8 cellular contexts compared by ENCODE assay signal in the genomic region with DNA sequence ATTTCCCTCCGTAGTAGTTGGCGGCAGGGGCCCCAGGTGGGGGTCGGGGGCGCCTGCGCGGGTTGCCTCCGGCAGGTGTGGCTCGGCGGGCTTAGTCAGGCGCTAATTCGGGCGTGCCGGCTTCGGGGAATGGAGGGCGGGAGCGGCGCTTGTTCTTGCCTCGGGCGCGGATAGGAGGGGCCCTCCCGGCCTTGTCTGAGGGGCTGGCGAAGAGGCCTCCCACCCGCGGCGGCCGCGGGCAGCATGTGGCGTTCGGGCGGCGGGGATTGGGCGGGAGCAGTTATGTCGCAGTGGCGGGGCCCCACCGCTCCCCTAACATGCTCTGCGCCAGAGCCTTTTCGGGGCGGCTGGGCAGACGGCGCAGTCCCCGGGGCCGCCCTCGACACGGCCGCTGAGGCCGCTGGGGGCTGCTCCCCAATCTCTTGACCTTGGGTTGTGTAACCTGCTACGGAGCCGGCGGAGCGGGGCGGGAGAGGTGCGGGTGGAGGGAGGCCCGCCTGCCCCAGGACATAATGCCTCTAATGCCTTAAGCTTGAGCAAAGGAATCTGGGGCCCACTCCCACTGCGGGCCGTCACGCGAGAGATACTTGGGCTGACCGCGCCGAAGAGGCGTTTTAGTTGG. TPM values are rescaled to one million over a fixed set of nuclear protein-coding genes. Genes with fewer than 3 reads are reported as not detected.
DNase-seq lines count a peak whose midpoint lies in the region; ATAC-seq and TF ChIP-seq lines count a peak whose summit lies in the region.

No MANE protein-coding gene starts in this region.

- intact Hi-C loops in head of caudate nucleus (cut with DNase I) (loop anchor here (5.0 to 10.0 kb wide), 3 partner anchors 79 to 343 kb away; a partner anchor contains a TSS), ovary (cut with DNase I) (loop anchor here in 3 of 4 donors (2.0 to 10.0 kb wide), 3 partner anchors 61 to 79 kb away; a partner anchor contains a TSS), tibial artery (cut with DNase I; ENCODE audit: low total_unique reads) (loop anchor here (1.0 to 10.0 kb wide), 5 partner anchors 60 to 1181 kb away; a partner anchor contains a TSS)

- TF ChIP-seq EP300 in ovary (IDR thresholded peaks at IDR 0.05) = no peak

- CTCF ChIA-PET in activated naive CD4-positive, alpha-beta T cell treated with anti-CD3 and anti-CD28 coated beads, Interleukin-2, amount 10 ng/mL, durations not matched to agents 7 days and 5 days (lab: Charles Lee) = interaction anchor here (0.8 to 5.0 kb wide), 4 partner anchors 25 to 193 kb away, joined by 3 to 40 read pairs (median 4); no protein-coding TSS in a partner anchor

- H3K27ac ChIP-seq in ovary (peak overlapping the region; percentile 83 to 97), tibial artery (peak overlapping the region; percentile 92 to 94)

- H3K4me1 Mint-ChIP-seq in activated naive CD4-positive, alpha-beta T cell treated with anti-CD3 and anti-CD28 coated beads, Interleukin-2, amount 10 ng/mL, durations not matched to agents 7 days and 5 days = peaks cover 46% of the 10 kb centered on the region

- peak in 1 of 3 donors; percentile 20 for TF ChIP-seq CTCF in ovary (IDR thresholded peaks at IDR 0.05)
- TF ChIP-seq CTCF in tibial artery (IDR thresholded peaks at IDR 0.05) = no peak

- H3K4me3 Mint-ChIP-seq in activated naive CD4-positive, alpha-beta T cell treated with anti-CD3 and anti-CD28 coated beads, Interleukin-2, amount 10 ng/mL, durations not matched to agents 7 days and 5 days = peak overlapping the region; percentile 97

- ATAC-seq in GM18502 (IDR thresholded peaks at IDR 0.05; ENCODE audit: poor library complexity, unreplicated experiment) = peak; percentile 9
- peak; percentile 11 for ATAC-seq in HG03066 (IDR thresholded peaks at IDR 0.05; ENCODE audit: low read depth, unreplicated experiment)

- peaks cover 6% of the 10 kb centered on the region for H3K36me3 Mint-ChIP-seq in activated naive CD4-positive, alpha-beta T cell treated with anti-CD3 and anti-CD28 coated beads, Interleukin-2, amount 10 ng/mL, durations not matched to agents 7 days and 5 days

- H3K27me3 Mint-ChIP-seq in activated naive CD4-positive, alpha-beta T cell treated with anti-CD3 and anti-CD28 coated beads, Interleukin-2, amount 10 ng/mL, durations not matched to agents 7 days and 5 days = no peaks in the 10 kb centered on the region

- H3K9me3 ChIP-seq in ovary (no peaks in the 10 kb centered on the region), tibial artery (no peaks in the 10 kb centered on the region)

- TF ChIP-seq POLR2A in ovary (IDR thresholded peaks at IDR 0.05) = no peak

- no peaks in the 10 kb centered on the region for H3K9me3 Mint-ChIP-seq in activated naive CD4-positive, alpha-beta T cell treated with anti-CD3 and anti-CD28 coated beads, Interleukin-2, amount 10 ng/mL, durations not matched to agents 7 days and 5 days

- H3K36me3 ChIP-seq in ovary (no peaks in the 10 kb centered on the region), tibial artery (no peaks in the 10 kb centered on the region)

- whole genome bisulfite sequencing in ovary, 3 donors = 0 to 1% (median 1%) methylated on average over 36 to 61 of the region's 61 CpGs

- DNase-seq in RPMI7951 (ENCODE audit: low read depth) (peak; percentile 52), head of caudate nucleus (peak in 40 of 42 donors; percentile 31 to 80 (median 62)), ovary (peak; percentile 63 to 78 (median 70)), tibial artery (peak; percentile 45 to 79), NCI-H1092 (lab: John Stamatoyannopoulos, UW) (no peak)
- DNase-seq in activated naive CD4-positive, alpha-beta T cell treated with anti-CD3 and anti-CD28 coated beads, Interleukin-2, amount 10 ng/mL, durations not matched to agents 7 days and 5 days = peak; percentile 79

- peak overlapping the region; percentile 99 for H3K27ac Mint-ChIP-seq in activated naive CD4-positive, alpha-beta T cell treated with anti-CD3 and anti-CD28 coated beads, Interleukin-2, amount 10 ng/mL, durations not matched to agents 7 days and 5 days

- H3K27me3 ChIP-seq in ovary = no peaks in the 10 kb centered on the region
- H3K27me3 ChIP-seq in tibial artery = no peaks in the 10 kb centered on the region

- H3K4me3 ChIP-seq in ovary (peak overlapping the region; percentile 84), tibial artery (peak overlapping the region; percentile 82 to 88)

- H3K4me1 ChIP-seq in ovary (ENCODE audit: insufficient read depth) = peaks cover 10% of the 10 kb centered on the region
- peaks cover 0 to 45% (median 17%) of the 10 kb centered on the region in 4 donors for H3K4me1 ChIP-seq in tibial artery

RNA-seq across cellular contexts. Expression of a gene that starts 1.1 kb away (rescaled TPM):
- total RNA-seq in RPMI7951 (2014; rRNA removed; shearing (Covaris generic)) = 95.2 and 123 TPM in 2 replicates
- total RNA-seq in ovary = 10 to 100 TPM; 56.2 to 67.8 (median 61.0) TPM
- 10 to 100 TPM; 24.4 to 38.4 TPM for polyA plus RNA-seq in ovary
